ENCODE assay signal across 22 cellular contexts in the genomic region with DNA sequence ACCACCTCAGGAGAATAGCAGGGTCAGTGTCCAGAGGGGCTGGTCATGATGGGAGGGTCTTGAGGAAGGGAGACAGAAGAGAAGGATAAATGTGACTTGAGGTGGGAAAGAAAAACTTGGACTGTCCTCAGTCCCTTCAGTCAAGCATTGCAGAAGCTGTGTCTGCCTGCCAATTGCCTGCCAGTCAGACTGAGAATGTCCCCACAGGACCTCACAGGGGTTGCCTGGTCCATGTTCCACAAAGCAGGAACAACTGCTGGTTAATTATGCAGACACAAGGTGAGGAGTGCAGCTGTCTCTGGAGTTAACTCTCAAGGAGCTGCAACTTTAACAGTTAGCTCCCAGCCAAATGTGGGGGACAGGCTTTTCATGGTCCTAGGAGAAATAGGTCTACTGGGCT.
"Had no signal": no experiment of that assay in that cellular context is flagged by ENCODE, and none has a peak within 500 bp of the region (broad histone marks: within the 10 kb centered on the region; RNA-seq: fewer than 3 reads in every experiment).

No MANE protein-coding gene starts in this region.

- H3K36me3 ChIP-seq: ascending aorta, cardiac muscle cell, gastroesophageal sphincter, pancreas had no signal

- H3K27me3 ChIP-seq: ascending aorta, cardiac muscle cell, gastroesophageal sphincter, pancreas, testis had no signal

- H3K4me1 ChIP-seq: ascending aorta, gastroesophageal sphincter, pancreas, testis had no signal

- ATAC-seq: gastroesophageal sphincter; naive thymus-derived CD4-positive, alpha-beta T cell; pancreas; right cardiac atrium; stimulated activated naive CD8-positive, alpha-beta T cell treated with anti-CD3 and anti-CD28 coated beads, Interleukin-15, Interleukin-2, amounts not matched to agents 100 U/mL and 50 U/mL, for 24 hours had no signal

- H3K9me3 ChIP-seq: ascending aorta, gastroesophageal sphincter, pancreas, testis had no signal

- H3K4me3 ChIP-seq: ascending aorta, cardiac muscle cell, gastroesophageal sphincter, pancreas, testis had no signal

- DNase-seq: activated CD4-positive, alpha-beta T cell treated with anti-CD3 and anti-CD28 coated beads for 48 hours; activated CD4-positive, alpha-beta T cell treated with anti-CD3 and anti-CD28 coated beads, Interleukin-2, amount 50 U/mL, for 48 hours; activated CD8-positive, alpha-beta memory T cell treated with anti-CD3 and anti-CD28 coated beads, Interleukin-2, amount 50 U/mL, for 4 hours; activated effector memory CD4-positive, alpha-beta T cell treated with anti-CD3 and anti-CD28 coated beads, Interleukin-2, amount 50 U/mL, for 16 hours; activated naive CD4-positive, alpha-beta T cell treated with anti-CD3 and anti-CD28 coated beads, Interleukin-2, amount 10 ng/mL, durations not matched to agents 7 days and 5 days; activated naive CD8-positive, alpha-beta T cell treated with anti-CD3 and anti-CD28 coated beads, Interleukin-2, amount 10 ng/mL, durations not matched to agents 7 days and 5 days; activated T-cell treated with anti-CD3 and anti-CD28 coated beads, Interleukin-2, amount 50 U/mL, for 1 hour; cortex of kidney; hypothalamus; immature natural killer cell; kidney; naive thymus-derived CD4-positive, alpha-beta T cell; nucleus accumbens; pancreas; stimulated activated CD4-positive, alpha-beta T cell treated with anti-CD3 and anti-CD28 coated beads, Interleukin-2, amount 100 ng/mL, for 48 hours; stimulated activated naive CD8-positive, alpha-beta T cell treated with anti-CD3 and anti-CD28 coated beads, Interleukin-15, Interleukin-2, amounts not matched to agents 100 U/mL and 50 U/mL, for 24 hours; testis had no signal

- H3K27ac ChIP-seq: ascending aorta, cardiac muscle cell, gastroesophageal sphincter, pancreas, testis, VCaP had no signal
